ENCODE assay signal across 8 cellular contexts in the genomic region with DNA sequence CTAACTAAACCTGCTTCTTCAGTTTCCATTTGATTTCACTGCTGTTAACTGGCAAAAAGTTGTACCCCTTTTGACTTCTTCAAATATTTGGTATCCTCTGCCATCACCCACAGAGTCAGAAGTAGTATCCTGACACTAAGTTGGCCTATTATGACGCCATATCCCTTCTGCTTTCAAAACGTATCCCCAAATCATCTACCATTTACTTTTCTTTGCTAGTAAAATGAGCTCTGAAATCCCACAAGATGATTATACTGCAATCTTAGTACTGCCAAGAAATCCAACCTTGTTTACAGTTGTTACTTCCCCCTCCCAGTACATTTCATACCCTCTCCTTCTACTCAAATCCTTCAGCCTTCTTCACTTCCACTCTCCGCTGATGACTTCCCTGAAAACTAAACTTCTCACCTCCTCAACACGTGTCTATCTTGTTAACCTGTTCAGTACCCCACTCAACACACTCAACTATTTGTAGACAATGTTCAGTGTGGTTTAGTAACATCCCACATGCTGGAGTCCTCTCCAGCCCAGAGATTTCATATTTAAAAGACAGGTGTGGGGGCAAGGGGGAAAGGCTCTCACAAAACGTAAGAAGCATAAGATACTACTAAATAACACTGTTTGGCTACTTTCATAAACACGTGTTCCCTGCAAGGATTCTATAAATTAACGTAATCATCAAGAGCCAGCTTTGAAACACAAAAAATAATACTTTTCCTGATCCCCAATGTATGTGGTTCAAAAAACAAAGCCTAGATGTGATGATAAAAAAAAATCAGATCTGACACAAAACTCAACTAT. TPM values are rescaled to one million over a fixed set of nuclear protein-coding genes. Genes with fewer than 3 reads are reported as not detected.
DNase-seq lines count a peak whose midpoint lies in the region; ATAC-seq and TF ChIP-seq lines count a peak whose summit lies in the region.

No MANE protein-coding gene starts in this region.

- H3K9ac ChIP-seq in OCI-LY3 (ENCODE audit: low read length) (peak overlapping the region; percentile 78), endodermal cell (ENCODE audit: extremely low read depth, low read length, poor library complexity, severe bottlenecking) (peak overlapping the region; percentile 84)

- peak overlapping the region; percentile 98 for H3K27ac Mint-ChIP-seq in endodermal cell

- DNase-seq in endodermal cell (no peak), epidermal melanocyte (ENCODE audit: insufficient read length, low spot score) (no peak), KG1 (lab: John Stamatoyannopoulos, UW) (no peak), GM19240 (ENCODE audit: insufficient read length, low spot score) (no peak)

- peaks cover 8% of the 10 kb centered on the region for H4K20me1 ChIP-seq in OCI-LY3 (ENCODE audit: insufficient read depth, low read length)

- TF ChIP-seq CTCF in GM12875 (IDR thresholded peaks at IDR 0.05; ENCODE audit: borderline replicate concordance, insufficient read depth, low read depth, low read length), result no peak
- no peak for TF ChIP-seq CTCF in OCI-LY3 (IDR thresholded peaks at IDR 0.05; ENCODE audit: low read depth, low read length)
- no peak for TF ChIP-seq CTCF in endodermal cell (conservative IDR thresholded peaks at IDR 0.05)

- peak overlapping the region; percentile 84 for H3K4me3 Mint-ChIP-seq in endodermal cell

- peak overlapping the region; percentile 94 for H3K4me2 ChIP-seq in OCI-LY3 (ENCODE audit: low read length)

- peaks cover 20% of the 10 kb centered on the region for H3K4me1 ChIP-seq in OCI-LY3 (ENCODE audit: low read length)
- H3K4me1 ChIP-seq in endodermal cell (ENCODE audit: control insufficient read depth, insufficient read depth, low read length), result no peaks in the 10 kb centered on the region
- peaks cover 17% of the 10 kb centered on the region for H3K4me1 ChIP-seq in neuron (ENCODE audit: insufficient read depth, low read length)

- H3K79me2 ChIP-seq in OCI-LY3 (ENCODE audit: low read length), result peaks cover 64% of the 10 kb centered on the region

- ATAC-seq in GM18909 (IDR thresholded peaks at IDR 0.05; ENCODE audit: poor library complexity, unreplicated experiment), result no peak

- peak overlapping the region; percentile 52; the same call in 1 of the 2 replicates for H3K27ac ChIP-seq in OCI-LY3 (ENCODE audit: low read length)
- H3K27ac ChIP-seq in endodermal cell (ENCODE audit: low read depth, low read length), result no peak overlapping the region

- H3K27me3 ChIP-seq in OCI-LY3 (ENCODE audit: low read depth, low read length), result no peaks in the 10 kb centered on the region
- no peaks in the 10 kb centered on the region for H3K27me3 ChIP-seq in endodermal cell (ENCODE audit: control insufficient read depth, insufficient read depth, low read length, poor library complexity, severe bottlenecking)
- no peaks in the 10 kb centered on the region for H3K27me3 ChIP-seq in neuron (ENCODE audit: insufficient read depth, low read length)

- peaks cover 21% of the 10 kb centered on the region for H3K4me1 Mint-ChIP-seq in endodermal cell

- H3K4me3 ChIP-seq in GM12875 (ENCODE audit: low read depth, low read length) (peak overlapping the region; percentile 89), OCI-LY3 (ENCODE audit: low read length) (peak overlapping the region; percentile 79), endodermal cell (ENCODE audit: low read length) (peak overlapping the region; percentile 98), neuron (ENCODE audit: low read length) (peak overlapping the region; percentile 97)

- H3K27me3 Mint-ChIP-seq in endodermal cell (ENCODE audit: insufficient read depth), result no peaks in the 10 kb centered on the region

- no peaks in the 10 kb centered on the region for H3K9me3 Mint-ChIP-seq in endodermal cell

- peaks cover 38% of the 10 kb centered on the region for H3K36me3 ChIP-seq in OCI-LY3 (replicated peaks; ENCODE audit: low read depth, low read length)
- peaks cover 37% of the 10 kb centered on the region for H3K36me3 ChIP-seq in endodermal cell (ENCODE audit: control insufficient read depth, insufficient read depth, low read length)
- H3K36me3 ChIP-seq in neuron (ENCODE audit: insufficient read depth, low read length), result peaks cover 31% of the 10 kb centered on the region

- H3K9me3 ChIP-seq in OCI-LY3 (ENCODE audit: insufficient read depth, low read length), result no peaks in the 10 kb centered on the region
- H3K9me3 ChIP-seq in endodermal cell (ENCODE audit: control insufficient read depth, low read length), result no peaks in the 10 kb centered on the region
- no peaks in the 10 kb centered on the region for H3K9me3 ChIP-seq in neuron (ENCODE audit: low read length)

- H3K36me3 Mint-ChIP-seq in endodermal cell (ENCODE audit: low read depth), result peaks cover 28% of the 10 kb centered on the region

- H2AFZ ChIP-seq in OCI-LY3 (ENCODE audit: low read depth, low read length) (no peak overlapping the region; the same call in 1 of the 2 replicates), neuron (ENCODE audit: low read depth, low read length) (peak overlapping the region; percentile 96)

- WGBS in endodermal cell (ENCODE audit: insufficient coverage in 1 of 2, insufficient read length in 1 of 2), 2 experiments, result 11 to 32% methylated on average over 4 to 7 of the region's 7 CpGs

RNA-seq across cellular contexts. Expression of gene NAF1, which starts 1.3 kb away (rescaled TPM):
- total RNA-seq in endodermal cell, result 10 to 100 TPM; 31.0 to 37.6 TPM
- 27.3 TPM for polyA plus RNA-seq in endodermal cell (2013, experiment 1 of 2)
- polyA plus RNA-seq in endodermal cell (2013, experiment 2 of 2), result 24.6 TPM
